26 cellular contexts compared by ENCODE assay signal in the genomic region with DNA sequence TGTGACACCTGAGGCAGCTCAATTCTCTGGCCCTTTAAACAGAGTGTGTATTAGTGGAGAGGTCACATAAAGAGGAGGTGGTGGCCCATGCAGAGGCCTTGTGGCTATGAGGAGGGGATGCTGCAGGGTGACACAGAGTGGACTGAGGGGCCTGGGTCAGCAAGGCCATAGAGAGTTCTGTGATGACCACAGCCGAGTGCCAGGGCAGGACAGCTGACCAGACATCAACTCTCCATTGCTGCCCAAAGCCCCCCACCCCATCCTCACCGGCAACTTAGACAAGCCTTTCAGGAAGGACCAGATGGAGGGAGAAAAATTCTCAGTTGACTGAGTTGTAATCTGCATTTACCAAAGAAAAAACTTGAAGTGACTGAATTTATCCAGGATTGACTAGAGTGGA.
"Had no signal": no experiment of that assay in that cellular context is flagged by ENCODE, and none has a peak within 500 bp of the region (broad histone marks: within the 10 kb centered on the region; RNA-seq: fewer than 3 reads in every experiment).

No MANE protein-coding gene starts in this region.

- H3K4me3 Mint-ChIP-seq: activated CD4-positive, alpha-beta T cell treated with anti-CD3 and anti-CD28 coated beads for 36 hours; activated T-cell treated with anti-CD3 and anti-CD28 coated beads, Interleukin-2, amount 50 U/mL, for 24 hours; activated T-helper 17 cell treated with anti-CD3 and anti-CD28 coated beads, Interleukin-2, amount 50 U/mL, for 72 hours; central memory CD8-positive, alpha-beta T cell; natural killer cell; T-cell had no signal

- H3K79me2 ChIP-seq: hepatocyte had no signal

- H3K27ac ChIP-seq: breast epithelium, gastroesophageal sphincter, hepatocyte, psoas muscle, tibial nerve had no signal

- H3K27me3 ChIP-seq: breast epithelium, gastroesophageal sphincter, hepatocyte, pancreas, tibial nerve had no signal

- H3K27ac Mint-ChIP-seq: activated CD4-positive, alpha-beta T cell treated with anti-CD3 and anti-CD28 coated beads for 36 hours; activated T-cell treated with anti-CD3 and anti-CD28 coated beads, Interleukin-2, amount 50 U/mL, for 24 hours; activated T-helper 17 cell treated with anti-CD3 and anti-CD28 coated beads, Interleukin-2, amount 50 U/mL, for 72 hours; natural killer cell; T-cell had no signal

- DNase-seq: activated CD4-positive, alpha-beta T cell treated with anti-CD3 and anti-CD28 coated beads for 36 hours; activated CD4-positive, alpha-beta T cell treated with anti-CD3 and anti-CD28 coated beads, Interleukin-2, amount 50 U/mL, for 4 hours; activated CD4-positive, CD25-positive, alpha-beta regulatory T cell; activated CD8-positive, alpha-beta memory T cell treated with anti-CD3 and anti-CD28 coated beads, Interleukin-2, amount 50 U/mL, for 4 hours; activated gamma-delta T cell treated with Interleukin-2 at 50 U/mL for 16 hours; activated naive CD4-positive, alpha-beta T cell treated with anti-CD3 and anti-CD28 coated beads, Interleukin-2, amount 50 U/mL, for 16 hours; activated T-cell treated with anti-CD3 and anti-CD28 coated beads, Interleukin-2, amount 50 U/mL, for 24 hours; amygdala; effector memory CD4-positive, alpha-beta T cell; erythroblast; left cardiac atrium; mammary epithelial cell; natural killer cell; pancreas; psoas muscle; stimulated activated CD4-positive, alpha-beta T cell treated with anti-CD3 and anti-CD28 coated beads, Interleukin-15, amount 100 ng/mL, for 24 hours; stimulated activated CD4-positive, alpha-beta T cell treated with anti-CD3 and anti-CD28 coated beads, Interleukin-2, amount 100 ng/mL, for 24 hours; stimulated activated naive CD4-positive, alpha-beta T cell; T-cell had no signal

- ATAC-seq: activated CD4-positive, alpha-beta T cell treated with anti-CD3 and anti-CD28 coated beads for 36 hours; activated T-helper 17 cell treated with anti-CD3 and anti-CD28 coated beads, Interleukin-2, amount 50 U/mL, for 72 hours; gastroesophageal sphincter; left cardiac atrium; natural killer cell; pancreas; psoas muscle; SK-N-SH treated with all-trans-retinoic acid at 6 μM for 48 hours; T-cell had no signal

- H3K9me3 ChIP-seq: breast epithelium, gastroesophageal sphincter, pancreas, psoas muscle, tibial nerve had no signal

- H2AFZ ChIP-seq: hepatocyte had no signal

- H3K4me2 ChIP-seq: hepatocyte had no signal

- H3K36me3 ChIP-seq: breast epithelium, gastroesophageal sphincter, pancreas, tibial nerve had no signal

- H3K9me3 Mint-ChIP-seq: activated T-cell treated with anti-CD3 and anti-CD28 coated beads, Interleukin-2, amount 50 U/mL, for 24 hours; activated T-helper 17 cell treated with anti-CD3 and anti-CD28 coated beads, Interleukin-2, amount 50 U/mL, for 72 hours; central memory CD8-positive, alpha-beta T cell; natural killer cell; T-cell had no signal

- H3K4me3 ChIP-seq: breast epithelium, gastroesophageal sphincter, hepatocyte, pancreas, psoas muscle, tibial nerve had no signal

- H3K36me3 Mint-ChIP-seq: natural killer cell, T-cell had no signal
